In genomic region chrX:154411322-154411980, GRCh38 we compare ENCODE assay signal across 1 cellular context.
A peak's percentile ranks its signal among the peaks of the same experiment; 100 is the strongest.
TF ChIP-seq lines count a peak whose summit lies in the region.

Gene TAFAZZIN, plus strand, starts transcription at chrX:154411539. Its CDS starts 305 bp downstream, at chrX:154411844.

TF ChIP-seq in HepG2, 621 proteins besides CTCF, POLR2A, EP300 and RAD21 (continued from another document and continues in another):
- TF ChIP-seq ZNF503 (CRISPR knock-in tag; IDR thresholded peaks at IDR 0.05) (no peak), HBP1 (CRISPR knock-in tag; IDR thresholded peaks at IDR 0.05; ENCODE audit: low read depth) (no peak), TMF1 (CRISPR knock-in tag; IDR thresholded peaks at IDR 0.05; ENCODE audit: low read depth) (no peak), DPF2 (CRISPR knock-in tag; IDR thresholded peaks at IDR 0.05; ENCODE audit: borderline replicate concordance, low read depth) (no peak), ZFP90 (CRISPR knock-in tag; IDR thresholded peaks at IDR 0.05; ENCODE audit: borderline replicate concordance) (no peak), HNRNPH1 (optimal IDR thresholded peaks at IDR 0.05; ENCODE audit: low read depth, low read length) (no peak), MEIS2 (CRISPR knock-in tag; IDR thresholded peaks at IDR 0.05) (peak; percentile 38; the same call in 1 of the 2 replicates), NFE2L1 (CRISPR knock-in tag; IDR thresholded peaks at IDR 0.05; ENCODE audit: borderline replicate concordance) (no peak), ZNF800 (CRISPR knock-in tag; IDR thresholded peaks at IDR 0.05) (no peak), ZNF20 (CRISPR knock-in tag; IDR thresholded peaks at IDR 0.05) (no peak), HNRNPL (IDR thresholded peaks at IDR 0.05; ENCODE audit: low read depth, low read length) (no peak), ZNF326 (CRISPR knock-in tag; IDR thresholded peaks at IDR 0.05; ENCODE audit: borderline replicate concordance) (no peak), MTERF4 (CRISPR knock-in tag; IDR thresholded peaks at IDR 0.05) (no peak), ZBTB39 (CRISPR knock-in tag; IDR thresholded peaks at IDR 0.05) (no peak; the same call in 1 of the 2 replicates), ZNF12 (CRISPR knock-in tag; IDR thresholded peaks at IDR 0.05) (no peak), MATR3 (CRISPR knock-in tag; IDR thresholded peaks at IDR 0.05) (no peak), EED (CRISPR knock-in tag; IDR thresholded peaks at IDR 0.05) (0 out of 2 replicates have a peak, but pooled peaks have one; percentile 61), RBAK (CRISPR knock-in tag; IDR thresholded peaks at IDR 0.05) (no peak), ZNF597 (CRISPR knock-in tag; IDR thresholded peaks at IDR 0.05) (no peak), ZNF780A (CRISPR knock-in tag; IDR thresholded peaks at IDR 0.05) (no peak), ZNF142 (CRISPR knock-in tag; IDR thresholded peaks at IDR 0.05) (peak; percentile 82; the same call in 1 of the 2 replicates), ZHX1 (CRISPR knock-in tag; IDR thresholded peaks at IDR 0.05; ENCODE audit: low read depth) (no peak), SRSF1 (optimal IDR thresholded peaks at IDR 0.05; ENCODE audit: low read depth, low read length) (no peak), STAT6 (CRISPR knock-in tag; IDR thresholded peaks at IDR 0.05; ENCODE audit: borderline replicate concordance) (no peak), ZNF496 (CRISPR knock-in tag; IDR thresholded peaks at IDR 0.05; ENCODE audit: insufficient replicate concordance) (no peak), NFATC3 (CRISPR knock-in tag; IDR thresholded peaks at IDR 0.05) (no peak), ZNF3 (CRISPR knock-in tag; IDR thresholded peaks at IDR 0.05) (no peak), MTA3 (CRISPR knock-in tag; IDR thresholded peaks at IDR 0.05) (no peak), NR1H2 (CRISPR knock-in tag; IDR thresholded peaks at IDR 0.05; ENCODE audit: borderline replicate concordance, low read depth) (no peak), HMGXB4 (CRISPR knock-in tag; IDR thresholded peaks at IDR 0.05; ENCODE audit: borderline replicate concordance in 1 of 2, low read depth in 1 of 2) (peak; percentile 28 to 82; a peak in 3 of 4 replicates), STAT5B (CRISPR knock-in tag; IDR thresholded peaks at IDR 0.05) (no peak), ZNF605 (CRISPR knock-in tag; IDR thresholded peaks at IDR 0.05) (no peak), IKZF1 (IDR thresholded peaks at IDR 0.05) (no peak), HOXA3 (CRISPR knock-in tag; IDR thresholded peaks at IDR 0.05) (peak; percentile 19; the same call in 1 of the 2 replicates), ZEB1 (IDR thresholded peaks at IDR 0.05; ENCODE audit: insufficient replicate concordance, low read depth) (no peak)
